Comparison of ENCODE assay signal across 8 cellular contexts in the genomic region with DNA sequence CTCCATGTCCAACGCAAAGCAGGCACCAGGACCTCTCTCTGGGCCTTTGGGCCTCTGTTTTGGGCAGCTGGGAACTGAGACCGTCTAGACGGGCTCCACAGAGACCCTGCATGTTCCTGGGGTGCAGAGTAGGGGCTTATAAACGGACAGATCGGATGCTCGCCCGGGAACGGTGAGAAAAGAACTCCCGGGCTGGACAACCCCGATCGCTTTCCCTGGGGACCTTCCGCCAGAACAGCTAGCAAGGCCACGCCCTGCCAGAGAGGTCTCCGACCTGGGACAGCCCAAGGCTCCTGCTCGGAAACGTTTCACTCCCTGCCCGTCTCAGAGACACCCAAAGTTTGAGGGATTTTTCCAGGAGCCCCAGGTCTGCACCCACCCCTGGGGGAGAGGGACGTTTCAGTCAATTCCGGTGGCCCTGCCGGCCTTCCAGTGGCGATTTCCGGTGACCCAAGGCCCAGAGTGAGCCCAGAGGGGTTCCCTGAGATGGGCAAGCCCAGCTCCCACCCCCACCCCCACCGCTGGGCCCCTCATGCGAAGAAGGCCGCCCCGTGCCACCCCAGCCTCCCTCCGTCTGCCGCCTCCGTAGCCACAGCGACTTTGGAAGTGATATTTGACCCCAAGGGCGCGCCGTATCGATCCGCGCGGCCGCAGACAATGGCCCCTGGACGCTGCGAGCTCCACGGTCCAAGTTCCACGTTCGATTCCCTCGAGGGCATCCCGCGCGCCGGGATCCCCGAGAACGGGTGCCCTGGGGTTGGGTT. TPM values are rescaled to one million over a fixed set of nuclear protein-coding genes. Genes with fewer than 3 reads are reported as not detected.
DNase-seq lines count a peak whose midpoint lies in the region; ATAC-seq lines count a peak whose summit lies in the region.

No MANE protein-coding gene starts in this region.

- DNase-seq in ELR (ENCODE audit: low read depth) (peak; percentile 69), RKO (ENCODE audit: low spot score) (peak; percentile 70), mesenteric fat pad (ENCODE audit: low spot score) (no peak)

- peak overlapping the region; percentile 87 for H3K27ac ChIP-seq in muscle layer of colon (ENCODE audit: low read depth, low read length)

- H3K27me3 ChIP-seq in endocrine pancreas (ENCODE audit: control insufficient read depth, insufficient read depth, low read length) (no peaks in the 10 kb centered on the region), muscle layer of colon (ENCODE audit: control insufficient read depth in 1 of 2, insufficient read depth in 2 of 2, low read length in 2 of 2) (no peaks in the 10 kb centered on the region)

- no peaks in the 10 kb centered on the region for H3K36me3 ChIP-seq in endocrine pancreas (ENCODE audit: control insufficient read depth, insufficient read depth, low read length)
- H3K36me3 ChIP-seq in muscle layer of colon (ENCODE audit: insufficient read depth, low read length): peaks cover 11% of the 10 kb centered on the region

- ATAC-seq in HG02642 (IDR thresholded peaks at IDR 0.05; ENCODE audit: poor library complexity, unreplicated experiment) (no peak), HG03280 (IDR thresholded peaks at IDR 0.05; ENCODE audit: unreplicated experiment) (no peak), GM21825 (IDR thresholded peaks at IDR 0.05; ENCODE audit: unreplicated experiment) (no peak)

- peak overlapping the region; percentile 90 for H3K9ac ChIP-seq in endocrine pancreas (ENCODE audit: control insufficient read depth, insufficient read depth, low read length)
- peak overlapping the region; percentile 53 for H3K9ac ChIP-seq in muscle layer of colon (ENCODE audit: low read length)

- H3K4me1 ChIP-seq in endocrine pancreas (ENCODE audit: control insufficient read depth, insufficient read depth, low read length) (no peaks in the 10 kb centered on the region), muscle layer of colon (ENCODE audit: insufficient read depth, low read length) (peaks cover 22% of the 10 kb centered on the region)

- H3K9me3 ChIP-seq in endocrine pancreas (ENCODE audit: control insufficient read depth, low read length): no peaks in the 10 kb centered on the region
- H3K9me3 ChIP-seq in muscle layer of colon (ENCODE audit: low read length): no peaks in the 10 kb centered on the region

- H3K4me3 ChIP-seq in endocrine pancreas (ENCODE audit: control insufficient read depth, insufficient read depth, low read length) (peak overlapping the region; percentile 7), muscle layer of colon (ENCODE audit: low read depth in 1 of 2, low read length in 2 of 2) (peak overlapping the region; percentile 78 to 86)

RNA-seq across cellular contexts. Expression of gene NR2F6, which starts 1.7 kb away (rescaled TPM):
- total RNA-seq in mesenteric fat pad: 42.8 TPM

RNA-seq across cellular contexts. Expression of gene OCEL1, which starts 18.0 kb away (rescaled TPM):
- 29.0 TPM for total RNA-seq in mesenteric fat pad

RNA-seq across cellular contexts. Expression of gene USHBP1, which starts 20.5 kb away (rescaled TPM):
- 11.3 TPM for total RNA-seq in mesenteric fat pad

RNA-seq across cellular contexts. Expression of gene BABAM1, which starts 23.2 kb away (rescaled TPM):
- total RNA-seq in mesenteric fat pad: 66.0 TPM

RNA-seq across cellular contexts. Expression of gene USE1, which starts 28.9 kb away (rescaled TPM):
- total RNA-seq in mesenteric fat pad: 33.2 TPM
